1 cellular context compared by ENCODE assay signal in the genomic region with DNA sequence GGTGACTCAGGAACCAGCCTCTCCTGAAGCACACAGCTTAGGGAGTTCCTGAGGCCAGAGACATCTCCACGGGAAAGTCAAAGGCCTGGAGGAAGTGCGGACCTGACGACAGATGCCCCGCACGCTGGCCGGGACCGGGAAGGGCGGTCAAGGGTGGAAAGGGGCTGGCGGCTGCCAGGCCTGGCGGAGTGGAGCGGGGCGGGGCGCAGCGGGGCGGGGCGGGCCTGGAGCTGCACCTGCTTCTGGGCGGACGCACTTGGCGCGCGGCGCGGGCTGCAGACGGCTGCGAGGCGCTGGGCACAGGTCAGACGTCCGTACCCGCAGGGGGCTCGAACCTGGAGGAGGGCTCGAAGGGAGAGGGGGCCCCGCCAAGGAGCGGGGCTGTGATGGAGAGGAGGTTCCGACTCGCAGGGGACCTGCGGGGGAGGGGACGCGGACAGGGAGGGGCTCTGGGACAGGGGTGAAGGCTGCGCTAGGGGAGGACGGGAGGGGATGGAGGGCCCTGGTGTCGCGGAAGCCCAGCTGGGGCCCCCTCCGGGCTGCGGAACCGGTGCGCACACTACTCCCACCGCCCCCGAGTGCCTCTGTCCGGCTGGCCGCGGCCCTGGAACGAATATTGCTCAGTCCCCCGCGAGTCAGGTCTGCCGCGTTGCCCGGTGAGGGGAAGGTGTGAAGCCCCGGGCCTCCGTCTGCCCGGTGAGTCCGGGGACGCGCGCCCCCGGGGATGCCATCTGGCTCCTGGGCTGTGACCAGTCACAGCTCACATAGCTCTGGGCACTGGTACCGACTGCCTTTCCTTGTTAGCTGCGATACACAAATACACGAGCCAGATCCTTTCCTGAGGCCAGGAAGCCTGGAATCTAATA.
TF ChIP-seq lines count a peak whose summit lies in the region.

Gene TMEM45B, plus strand, starts transcription at position 253 of the 866 bp plus-strand sequence. CDS start 36,635 bp downstream, outside the sequence.

TF ChIP-seq in HepG2, 621 proteins besides CTCF, POLR2A, EP300 and RAD21 (continued from another document and continues in another):
- TF ChIP-seq, protein P1, sequence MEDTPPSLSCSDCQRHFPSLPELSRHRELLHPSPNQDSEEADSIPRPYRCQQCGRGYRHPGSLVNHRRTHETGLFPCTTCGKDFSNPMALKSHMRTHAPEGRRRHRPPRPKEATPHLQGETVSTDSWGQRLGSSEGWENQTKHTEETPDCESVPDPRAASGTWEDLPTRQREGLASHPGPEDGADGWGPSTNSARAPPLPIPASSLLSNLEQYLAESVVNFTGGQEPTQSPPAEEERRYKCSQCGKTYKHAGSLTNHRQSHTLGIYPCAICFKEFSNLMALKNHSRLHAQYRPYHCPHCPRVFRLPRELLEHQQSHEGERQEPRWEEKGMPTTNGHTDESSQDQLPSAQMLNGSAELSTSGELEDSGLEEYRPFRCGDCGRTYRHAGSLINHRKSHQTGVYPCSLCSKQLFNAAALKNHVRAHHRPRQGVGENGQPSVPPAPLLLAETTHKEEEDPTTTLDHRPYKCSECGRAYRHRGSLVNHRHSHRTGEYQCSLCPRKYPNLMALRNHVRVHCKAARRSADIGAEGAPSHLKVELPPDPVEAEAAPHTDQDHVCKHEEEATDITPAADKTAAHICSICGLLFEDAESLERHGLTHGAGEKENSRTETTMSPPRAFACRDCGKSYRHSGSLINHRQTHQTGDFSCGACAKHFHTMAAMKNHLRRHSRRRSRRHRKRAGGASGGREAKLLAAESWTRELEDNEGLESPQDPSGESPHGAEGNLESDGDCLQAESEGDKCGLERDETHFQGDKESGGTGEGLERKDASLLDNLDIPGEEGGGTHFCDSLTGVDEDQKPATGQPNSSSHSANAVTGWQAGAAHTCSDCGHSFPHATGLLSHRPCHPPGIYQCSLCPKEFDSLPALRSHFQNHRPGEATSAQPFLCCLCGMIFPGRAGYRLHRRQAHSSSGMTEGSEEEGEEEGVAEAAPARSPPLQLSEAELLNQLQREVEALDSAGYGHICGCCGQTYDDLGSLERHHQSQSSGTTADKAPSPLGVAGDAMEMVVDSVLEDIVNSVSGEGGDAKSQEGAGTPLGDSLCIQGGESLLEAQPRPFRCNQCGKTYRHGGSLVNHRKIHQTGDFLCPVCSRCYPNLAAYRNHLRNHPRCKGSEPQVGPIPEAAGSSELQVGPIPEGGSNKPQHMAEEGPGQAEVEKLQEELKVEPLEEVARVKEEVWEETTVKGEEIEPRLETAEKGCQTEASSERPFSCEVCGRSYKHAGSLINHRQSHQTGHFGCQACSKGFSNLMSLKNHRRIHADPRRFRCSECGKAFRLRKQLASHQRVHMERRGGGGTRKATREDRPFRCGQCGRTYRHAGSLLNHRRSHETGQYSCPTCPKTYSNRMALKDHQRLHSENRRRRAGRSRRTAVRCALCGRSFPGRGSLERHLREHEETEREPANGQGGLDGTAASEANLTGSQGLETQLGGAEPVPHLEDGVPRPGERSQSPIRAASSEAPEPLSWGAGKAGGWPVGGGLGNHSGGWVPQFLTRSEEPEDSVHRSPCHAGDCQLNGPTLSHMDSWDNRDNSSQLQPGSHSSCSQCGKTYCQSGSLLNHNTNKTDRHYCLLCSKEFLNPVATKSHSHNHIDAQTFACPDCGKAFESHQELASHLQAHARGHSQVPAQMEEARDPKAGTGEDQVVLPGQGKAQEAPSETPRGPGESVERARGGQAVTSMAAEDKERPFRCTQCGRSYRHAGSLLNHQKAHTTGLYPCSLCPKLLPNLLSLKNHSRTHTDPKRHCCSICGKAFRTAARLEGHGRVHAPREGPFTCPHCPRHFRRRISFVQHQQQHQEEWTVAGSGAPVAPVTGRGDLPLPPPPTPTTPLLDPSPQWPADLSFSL (CRISPR knock-in tag; IDR thresholded peaks at IDR 0.05) = no peak
- TF ChIP-seq ZZZ3 (CRISPR knock-in tag; IDR thresholded peaks at IDR 0.05; ENCODE audit: borderline replicate concordance) (no peak), RNF219 (CRISPR knock-in tag; IDR thresholded peaks at IDR 0.05) (no peak), SNRNP70 (IDR thresholded peaks at IDR 0.05; ENCODE audit: low read depth, low read length) (no peak), KLF13 (CRISPR knock-in tag; IDR thresholded peaks at IDR 0.05) (no peak), ZFP90 (CRISPR knock-in tag; IDR thresholded peaks at IDR 0.05; ENCODE audit: borderline replicate concordance) (no peak), ZIK1 (CRISPR knock-in tag; IDR thresholded peaks at IDR 0.05; ENCODE audit: borderline replicate concordance, low read depth) (no peak), MXD3 (CRISPR knock-in tag; IDR thresholded peaks at IDR 0.05) (peak; percentile 32; the same call in 1 of the 2 replicates), THAP7 (CRISPR knock-in tag; IDR thresholded peaks at IDR 0.05) (no peak), SRY (CRISPR knock-in tag; IDR thresholded peaks at IDR 0.05) (no peak; the same call in none of the 2 replicates), ZNF746 (CRISPR knock-in tag; IDR thresholded peaks at IDR 0.05) (no peak), SAP130 (CRISPR knock-in tag; IDR thresholded peaks at IDR 0.05; ENCODE audit: low read depth) (peak; percentile 71), SYNCRIP (IDR thresholded peaks at IDR 0.05; ENCODE audit: insufficient read depth, low read depth, low read length) (no peak), ZNF558 (CRISPR knock-in tag; IDR thresholded peaks at IDR 0.05; ENCODE audit: borderline replicate concordance) (0 out of 2 replicates have a peak, but pooled peaks have one; percentile 26), ZBTB42 (CRISPR knock-in tag; IDR thresholded peaks at IDR 0.05) (no peak), ZFP82 (CRISPR knock-in tag; IDR thresholded peaks at IDR 0.05; ENCODE audit: borderline replicate concordance) (peak; percentile 73; the same call in 1 of the 2 replicates), TERF1 (CRISPR knock-in tag; IDR thresholded peaks at IDR 0.05) (no peak), IKZF4 (CRISPR knock-in tag; IDR thresholded peaks at IDR 0.05; ENCODE audit: borderline replicate concordance, low read depth, not compliant biosample characterization) (peak; percentile 37), SOX5 (CRISPR knock-in tag; IDR thresholded peaks at IDR 0.05; ENCODE audit: borderline replicate concordance) (no peak), PLSCR1 (CRISPR knock-in tag; IDR thresholded peaks at IDR 0.05; ENCODE audit: borderline replicate concordance) (no peak), ARNT (IDR thresholded peaks at IDR 0.05) (no peak), SNAPC2 (CRISPR knock-in tag; IDR thresholded peaks at IDR 0.05) (no peak; the same call in 1 of the 2 replicates), ASH2L (IDR thresholded peaks at IDR 0.05; ENCODE audit: insufficient read length, low read depth, low read length) (peak; percentile 25), ZNF777 (CRISPR knock-in tag; IDR thresholded peaks at IDR 0.05) (peak; percentile 85), GLMP (CRISPR knock-in tag; IDR thresholded peaks at IDR 0.05; ENCODE audit: borderline replicate concordance) (no peak), U2AF2 (IDR thresholded peaks at IDR 0.05; ENCODE audit: low read depth, low read length) (no peak)
- TF ChIP-seq, protein P2, sequence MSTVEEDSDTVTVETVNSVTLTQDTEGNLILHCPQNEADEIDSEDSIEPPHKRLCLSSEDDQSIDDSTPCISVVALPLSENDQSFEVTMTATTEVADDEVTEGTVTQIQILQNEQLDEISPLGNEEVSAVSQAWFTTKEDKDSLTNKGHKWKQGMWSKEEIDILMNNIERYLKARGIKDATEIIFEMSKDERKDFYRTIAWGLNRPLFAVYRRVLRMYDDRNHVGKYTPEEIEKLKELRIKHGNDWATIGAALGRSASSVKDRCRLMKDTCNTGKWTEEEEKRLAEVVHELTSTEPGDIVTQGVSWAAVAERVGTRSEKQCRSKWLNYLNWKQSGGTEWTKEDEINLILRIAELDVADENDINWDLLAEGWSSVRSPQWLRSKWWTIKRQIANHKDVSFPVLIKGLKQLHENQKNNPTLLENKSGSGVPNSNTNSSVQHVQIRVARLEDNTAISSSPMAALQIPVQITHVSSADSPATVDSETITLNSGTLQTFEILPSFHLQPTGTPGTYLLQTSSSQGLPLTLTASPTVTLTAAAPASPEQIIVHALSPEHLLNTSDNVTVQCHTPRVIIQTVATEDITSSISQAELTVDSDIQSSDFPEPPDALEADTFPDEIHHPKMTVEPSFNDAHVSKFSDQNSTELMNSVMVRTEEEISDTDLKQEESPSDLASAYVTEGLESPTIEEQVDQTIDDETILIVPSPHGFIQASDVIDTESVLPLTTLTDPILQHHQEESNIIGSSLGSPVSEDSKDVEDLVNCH (CRISPR knock-in tag; IDR thresholded peaks at IDR 0.05) = no peak
- TF ChIP-seq, protein P3, sequence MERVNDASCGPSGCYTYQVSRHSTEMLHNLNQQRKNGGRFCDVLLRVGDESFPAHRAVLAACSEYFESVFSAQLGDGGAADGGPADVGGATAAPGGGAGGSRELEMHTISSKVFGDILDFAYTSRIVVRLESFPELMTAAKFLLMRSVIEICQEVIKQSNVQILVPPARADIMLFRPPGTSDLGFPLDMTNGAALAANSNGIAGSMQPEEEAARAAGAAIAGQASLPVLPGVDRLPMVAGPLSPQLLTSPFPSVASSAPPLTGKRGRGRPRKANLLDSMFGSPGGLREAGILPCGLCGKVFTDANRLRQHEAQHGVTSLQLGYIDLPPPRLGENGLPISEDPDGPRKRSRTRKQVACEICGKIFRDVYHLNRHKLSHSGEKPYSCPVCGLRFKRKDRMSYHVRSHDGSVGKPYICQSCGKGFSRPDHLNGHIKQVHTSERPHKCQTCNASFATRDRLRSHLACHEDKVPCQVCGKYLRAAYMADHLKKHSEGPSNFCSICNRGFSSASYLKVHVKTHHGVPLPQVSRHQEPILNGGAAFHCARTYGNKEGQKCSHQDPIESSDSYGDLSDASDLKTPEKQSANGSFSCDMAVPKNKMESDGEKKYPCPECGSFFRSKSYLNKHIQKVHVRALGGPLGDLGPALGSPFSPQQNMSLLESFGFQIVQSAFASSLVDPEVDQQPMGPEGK (CRISPR knock-in tag; IDR thresholded peaks at IDR 0.05) = peak; percentile 30; the same call in 1 of the 2 replicates
- TF ChIP-seq, protein P4, sequence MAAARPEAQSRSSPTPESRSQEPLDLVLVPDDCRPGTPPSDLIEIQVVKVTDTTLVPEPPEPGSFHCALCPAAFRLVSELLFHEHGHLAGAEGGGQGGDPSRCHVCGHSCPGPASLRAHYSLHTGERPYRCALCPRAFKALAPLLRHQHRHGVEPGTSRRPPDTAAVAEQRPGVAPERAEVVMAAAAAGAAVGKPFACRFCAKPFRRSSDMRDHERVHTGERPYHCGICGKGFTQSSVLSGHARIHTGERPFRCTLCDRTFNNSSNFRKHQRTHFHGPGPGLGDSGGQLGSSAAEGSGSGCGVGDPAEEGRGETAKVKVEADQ (CRISPR knock-in tag; IDR thresholded peaks at IDR 0.05; ENCODE audit: borderline replicate concordance) = no peak
